ENCODE assay signal across 28 cellular contexts in the genomic region with DNA sequence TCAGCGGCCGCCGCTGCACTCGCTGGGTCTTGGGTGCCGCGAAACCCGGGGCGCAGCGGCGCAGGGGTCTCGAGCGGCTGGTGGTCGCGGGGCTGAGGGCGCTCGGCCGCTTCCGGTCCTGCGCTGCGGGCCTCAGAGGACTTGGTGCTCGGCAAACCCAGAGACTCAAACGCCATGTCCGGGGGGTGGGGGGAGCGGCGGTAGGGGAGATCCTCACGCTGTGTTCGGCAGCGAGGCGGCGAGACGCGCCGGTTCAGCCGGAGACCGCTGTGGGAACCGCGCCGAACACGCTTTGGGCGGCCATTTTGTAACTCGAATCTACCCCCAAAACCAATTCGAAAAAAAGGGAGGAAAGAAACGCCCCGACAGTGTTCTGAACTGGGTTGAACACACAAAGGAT.
"Had no signal": no experiment of that assay in that cellular context is flagged by ENCODE, and none has a peak within 500 bp of the region (broad histone marks: within the 10 kb centered on the region; RNA-seq: fewer than 3 reads in every experiment).

No MANE protein-coding gene starts in this region.

- H3K4me3 Mint-ChIP-seq: dendritic cell treated with granulocyte-macrophage colony-stimulating factor and Interleukin-4, amounts not matched to agents 40 ng/mL and 50 ng/mL, for 4 days; endodermal cell; mesothelial cell of epicardium; naive B cell; natural killer cell treated with Interleukin-12 subunit alpha and Interleukin-12 subunit beta and Interleukin-15 and Interleukin-18, amount 100 ng/mL, for 72 hours; neural crest cell; stimulated activated effector memory CD8-positive, alpha-beta T cell treated with anti-CD3 and anti-CD28 coated beads, Interleukin-12 subunit alpha, Interleukin-12 subunit beta, amount 100 ng/mL, for 72 hours; type B pancreatic cell had no signal

- H3K27me3 Mint-ChIP-seq: dendritic cell treated with granulocyte-macrophage colony-stimulating factor and Interleukin-4, amounts not matched to agents 40 ng/mL and 50 ng/mL, for 4 days; naive B cell; natural killer cell treated with Interleukin-12 subunit alpha and Interleukin-12 subunit beta and Interleukin-15 and Interleukin-18, amount 100 ng/mL, for 72 hours; type B pancreatic cell had no signal

- H3K9me3 Mint-ChIP-seq: endodermal cell, neural crest cell, type B pancreatic cell had no signal

- H3K36me3 Mint-ChIP-seq: mesothelial cell of epicardium; naive B cell; stimulated activated effector memory CD8-positive, alpha-beta T cell treated with anti-CD3 and anti-CD28 coated beads, Interleukin-12 subunit alpha, Interleukin-12 subunit beta, amount 100 ng/mL, for 72 hours; type B pancreatic cell had no signal

- H3K27me3 ChIP-seq: colonic mucosa, gastrocnemius medialis, hepatocyte, neutrophil, right atrium auricular region, sigmoid colon, stomach, tibial artery had no signal

- H3K4me3 ChIP-seq: colonic mucosa, gastrocnemius medialis, hepatocyte, left ventricle myocardium inferior, mucosa of descending colon, prostate gland, right atrium auricular region, sigmoid colon, stomach, tibial artery had no signal

- H3K36me3 ChIP-seq: colonic mucosa, gastrocnemius medialis, left ventricle myocardium inferior, neutrophil, prostate gland, right atrium auricular region, sigmoid colon, stomach, tibial artery had no signal

- H3K27ac Mint-ChIP-seq: dendritic cell treated with granulocyte-macrophage colony-stimulating factor and Interleukin-4, amounts not matched to agents 40 ng/mL and 50 ng/mL, for 4 days; endodermal cell; mesothelial cell of epicardium; naive B cell; natural killer cell treated with Interleukin-12 subunit alpha and Interleukin-12 subunit beta and Interleukin-15 and Interleukin-18, amount 100 ng/mL, for 72 hours; stimulated activated effector memory CD8-positive, alpha-beta T cell treated with anti-CD3 and anti-CD28 coated beads, Interleukin-12 subunit alpha, Interleukin-12 subunit beta, amount 100 ng/mL, for 72 hours; type B pancreatic cell had no signal

- H3K4me1 Mint-ChIP-seq: endodermal cell; mesothelial cell of epicardium; naive B cell; neural crest cell; stimulated activated effector memory CD8-positive, alpha-beta T cell treated with anti-CD3 and anti-CD28 coated beads, Interleukin-12 subunit alpha, Interleukin-12 subunit beta, amount 100 ng/mL, for 72 hours had no signal

- DNase-seq: colonic mucosa; effector CD8-positive, alpha-beta T cell; endodermal cell; foreskin fibroblast; gastrocnemius medialis; head of caudate nucleus; kidney glomerular epithelial cell; left colon; left ventricle myocardium inferior; mesenchymal stem cell; mucosa of descending colon; naive B cell; sigmoid colon; stimulated activated CD4-positive, alpha-beta T cell treated with anti-CD3 and anti-CD28 coated beads, Interleukin-2, amount 100 ng/mL, for 24 hours; stimulated activated CD4-positive, alpha-beta T cell treated with anti-CD3 and anti-CD28 coated beads, Interleukin-4, amount 100 ng/mL, for 24 hours; stimulated activated naive CD4-positive, alpha-beta T cell treated with Interleukin-2 at 50 U/mL for 16 hours; stomach; tibial artery had no signal
